8 cellular contexts compared by ENCODE assay signal in the genomic region with DNA sequence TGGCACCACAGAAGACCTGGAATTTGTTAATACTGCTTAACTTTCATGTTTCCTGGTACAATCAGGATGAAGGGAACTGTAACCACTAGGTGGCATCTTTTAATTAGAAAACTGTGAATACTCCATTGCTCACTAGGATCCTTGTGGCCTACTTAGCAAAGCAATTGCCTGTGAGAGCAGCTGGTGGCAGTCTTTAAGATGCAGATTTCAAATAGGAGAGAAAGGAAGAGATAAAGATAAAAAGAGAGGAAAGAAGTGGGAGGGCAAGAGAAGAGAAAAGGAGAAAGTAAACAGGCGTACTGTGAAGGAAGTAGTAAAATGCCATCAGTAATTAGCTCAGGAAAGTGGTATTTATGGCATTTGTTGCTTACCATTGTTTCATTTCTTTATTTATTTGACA.
A peak's percentile ranks its signal among the peaks of the same experiment; 100 is the strongest.
DNase-seq lines count a peak whose midpoint lies in the region; ATAC-seq and TF ChIP-seq lines count a peak whose summit lies in the region.

No MANE protein-coding gene starts in this region.

- no peak overlapping the region for H3K4me3 Mint-ChIP-seq in immature natural killer cell
- no peak overlapping the region for H3K4me3 Mint-ChIP-seq in stimulated activated memory B cell treated with anti-CD40 and anti-IgM and Interleukin-4, amounts not matched to agents 10 μg/mL and 1 μg/mL and 100 μg/mL, for 72 hours

- TF ChIP-seq CTCF in brain microvascular endothelial cell (IDR thresholded peaks at IDR 0.05; ENCODE audit: low read depth, low read length, missing control alignments), result peak; percentile 68

- in situ Hi-C loops in brain microvascular endothelial cell (cut with HindIII; ENCODE audit: low pct_ligation_motif_present, low sequenced_read_pairs), result loop anchor here (25.0 kb wide), 1 partner anchor 878 kb away; no protein-coding TSS in a partner anchor

- H3K4me3 ChIP-seq in brain microvascular endothelial cell (ENCODE audit: low read depth, low read length), result no peak overlapping the region

- H3K4me1 Mint-ChIP-seq in immature natural killer cell, result peaks cover 2 to 6% of the 10 kb centered on the region in 2 donors
- peaks cover 7% of the 10 kb centered on the region for H3K4me1 Mint-ChIP-seq in stimulated activated memory B cell treated with anti-CD40 and anti-IgM and Interleukin-4, amounts not matched to agents 10 μg/mL and 1 μg/mL and 100 μg/mL, for 72 hours

- DNase-seq in DMS53 treated with DMSO at 0.1 percent for 48 hours (lab: John Stamatoyannopoulos, UW; ENCODE audit: unreplicated experiment) (peak; percentile 66), HPDE6-E6E7 (ENCODE audit: extremely low spot score) (peak; percentile 72), NCI-H748 (lab: John Stamatoyannopoulos, UW; ENCODE audit: unreplicated experiment) (peak; percentile 67), brain microvascular endothelial cell (peak; percentile 55), immature natural killer cell (peak; percentile 21 to 44 (median 32))
- no peak for DNase-seq in activated CD4-positive, CD25-positive, alpha-beta regulatory T cell treated with anti-CD3 and anti-CD28 coated beads, Interleukin-2, amount 50 U/mL, for 72 hours
- DNase-seq in stimulated activated CD4-positive, alpha-beta T cell treated with anti-CD3 and anti-CD28 coated beads, Interleukin-2, amount 100 ng/mL, for 24 hours, result no peak

- no peaks in the 10 kb centered on the region for H3K36me3 ChIP-seq in brain microvascular endothelial cell (replicated peaks)

- H3K9me3 Mint-ChIP-seq in immature natural killer cell, result peaks cover 3 to 22% (median 15%) of the 10 kb centered on the region in 6 donors
- peaks cover 6% of the 10 kb centered on the region for H3K9me3 Mint-ChIP-seq in stimulated activated memory B cell treated with anti-CD40 and anti-IgM and Interleukin-4, amounts not matched to agents 10 μg/mL and 1 μg/mL and 100 μg/mL, for 72 hours

- H3K27ac ChIP-seq in brain microvascular endothelial cell, result no peak overlapping the region

- H3K36me3 Mint-ChIP-seq in immature natural killer cell, result peaks cover 5 to 16% (median 14%) of the 10 kb centered on the region in 3 donors
- H3K36me3 Mint-ChIP-seq in stimulated activated memory B cell treated with anti-CD40 and anti-IgM and Interleukin-4, amounts not matched to agents 10 μg/mL and 1 μg/mL and 100 μg/mL, for 72 hours, result peaks cover 28% of the 10 kb centered on the region

- peaks cover 2% of the 10 kb centered on the region in 3 donors for H3K27me3 Mint-ChIP-seq in immature natural killer cell (ENCODE audit: low read depth in 3 of 3)
- H3K27me3 Mint-ChIP-seq in stimulated activated memory B cell treated with anti-CD40 and anti-IgM and Interleukin-4, amounts not matched to agents 10 μg/mL and 1 μg/mL and 100 μg/mL, for 72 hours, result no peaks in the 10 kb centered on the region

- ATAC-seq in stimulated activated memory B cell treated with anti-CD40 and anti-IgM and Interleukin-4, amounts not matched to agents 10 μg/mL and 1 μg/mL and 100 μg/mL, for 72 hours, result peak; percentile 69

- H3K27ac Mint-ChIP-seq in immature natural killer cell, result peak overlapping the region in 5 of 6 donors; percentile 6 to 54 (median 12)
- peak overlapping the region; percentile 5 for H3K27ac Mint-ChIP-seq in stimulated activated memory B cell treated with anti-CD40 and anti-IgM and Interleukin-4, amounts not matched to agents 10 μg/mL and 1 μg/mL and 100 μg/mL, for 72 hours

- no peaks in the 10 kb centered on the region for H3K27me3 ChIP-seq in brain microvascular endothelial cell (replicated peaks)

Comparison
In these comparisons a context has a peak if more than half of its experiments do, and no peak if none do; other contexts are left out.
1. DNase-seq: peak in DMS53 treated with DMSO at 0.1 percent for 48 hours (single experiment), HPDE6-E6E7 (single experiment), NCI-H748 (single experiment), brain microvascular endothelial cell (single experiment) and immature natural killer cell (3 of 3); none in activated CD4-positive, CD25-positive, alpha-beta regulatory T cell treated with anti-CD3 and anti-CD28 coated beads, Interleukin-2, amount 50 U/mL, for 72 hours (single experiment) and stimulated activated CD4-positive, alpha-beta T cell treated with anti-CD3 and anti-CD28 coated beads, Interleukin-2, amount 100 ng/mL, for 24 hours (0 of 2).